8 cellular contexts compared by ENCODE assay signal in genomic region chr6:102984360-102984759, GRCh38.
"Had no signal": no experiment of that assay in that cellular context is flagged by ENCODE, and none has a peak within 500 bp of the region (broad histone marks: within the 10 kb centered on the region; RNA-seq: fewer than 3 reads in every experiment).

No MANE protein-coding gene starts in this region.

- H3K27ac ChIP-seq: HL-60 had no signal

- H3K4me2 ChIP-seq: GM23338 had no signal

- FAIRE-seq: H1, H54 had no signal

- ATAC-seq: GM23338 had no signal

- DNase-seq: H9, HCEC 1CT, Kasumi-1, KG1 had no signal

- H3K4me3 ChIP-seq: GM23338 had no signal

- H2AFZ ChIP-seq: GM23338 had no signal
